ENCODE assay signal across 1 cellular context in genomic region chr11:3037041-3037944, GRCh38.
TF ChIP-seq lines count a peak whose summit lies in the region.

No MANE protein-coding gene starts in this region.

TF ChIP-seq in K562, 482 proteins besides CTCF, POLR2A, EP300 and RAD21 (continued from another document):
- TF ChIP-seq, protein P1, sequence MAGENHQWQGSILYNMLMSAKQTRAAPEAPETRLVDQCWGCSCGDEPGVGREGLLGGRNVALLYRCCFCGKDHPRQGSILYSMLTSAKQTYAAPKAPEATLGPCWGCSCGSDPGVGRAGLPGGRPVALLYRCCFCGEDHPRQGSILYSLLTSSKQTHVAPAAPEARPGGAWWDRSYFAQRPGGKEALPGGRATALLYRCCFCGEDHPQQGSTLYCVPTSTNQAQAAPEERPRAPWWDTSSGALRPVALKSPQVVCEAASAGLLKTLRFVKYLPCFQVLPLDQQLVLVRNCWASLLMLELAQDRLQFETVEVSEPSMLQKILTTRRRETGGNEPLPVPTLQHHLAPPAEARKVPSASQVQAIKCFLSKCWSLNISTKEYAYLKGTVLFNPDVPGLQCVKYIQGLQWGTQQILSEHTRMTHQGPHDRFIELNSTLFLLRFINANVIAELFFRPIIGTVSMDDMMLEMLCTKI (IDR thresholded peaks at IDR 0.05; ENCODE audit: partially characterized antibody) = no peak
- no peak for TF ChIP-seq ETV5 (CRISPR knock-in tag; IDR thresholded peaks at IDR 0.05; ENCODE audit: low read depth)
- no peak for TF ChIP-seq WHSC1 (IDR thresholded peaks at IDR 0.05; ENCODE audit: low read length)
- TF ChIP-seq ZNF511 (CRISPR knock-in tag; IDR thresholded peaks at IDR 0.05) = 0 out of 2 replicates have a peak, but pooled peaks have one; percentile 20
- TF ChIP-seq POLR2G (IDR thresholded peaks at IDR 0.05; ENCODE audit: low read depth, low read length) = peak; percentile 40; the same call in 1 of the 2 replicates
- no peak for TF ChIP-seq PHF21A (IDR thresholded peaks at IDR 0.05; ENCODE audit: borderline replicate concordance, low read depth)
- peak; percentile 80; the same call in 1 of the 2 replicates for TF ChIP-seq XRCC5 (IDR thresholded peaks at IDR 0.05; ENCODE audit: low read depth, low read length)
- TF ChIP-seq ZNF316 (IDR thresholded peaks at IDR 0.05) = peak; percentile 58
- TF ChIP-seq SRF (CRISPR knock-in tag; IDR thresholded peaks at IDR 0.05) = no peak
- TF ChIP-seq, protein P2, sequence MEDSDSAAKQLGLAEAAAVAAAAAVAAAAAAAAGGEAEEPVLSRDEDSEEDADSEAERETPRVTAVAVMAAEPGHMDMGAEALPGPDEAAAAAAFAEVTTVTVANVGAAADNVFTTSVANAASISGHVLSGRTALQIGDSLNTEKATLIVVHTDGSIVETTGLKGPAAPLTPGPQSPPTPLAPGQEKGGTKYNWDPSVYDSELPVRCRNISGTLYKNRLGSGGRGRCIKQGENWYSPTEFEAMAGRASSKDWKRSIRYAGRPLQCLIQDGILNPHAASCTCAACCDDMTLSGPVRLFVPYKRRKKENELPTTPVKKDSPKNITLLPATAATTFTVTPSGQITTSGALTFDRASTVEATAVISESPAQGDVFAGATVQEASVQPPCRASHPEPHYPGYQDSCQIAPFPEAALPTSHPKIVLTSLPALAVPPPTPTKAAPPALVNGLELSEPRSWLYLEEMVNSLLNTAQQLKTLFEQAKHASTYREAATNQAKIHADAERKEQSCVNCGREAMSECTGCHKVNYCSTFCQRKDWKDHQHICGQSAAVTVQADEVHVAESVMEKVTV (CRISPR knock-in tag; IDR thresholded peaks at IDR 0.05) = peak; percentile 49; the same call in 1 of the 2 replicates
- no peak for TF ChIP-seq PHTF2 (CRISPR knock-in tag; IDR thresholded peaks at IDR 0.05)
- 0 out of 2 replicates have a peak, but pooled peaks have one; percentile 45 for TF ChIP-seq RB1 (IDR thresholded peaks at IDR 0.05; ENCODE audit: low read depth)
- 0 out of 2 replicates have a peak, but pooled peaks have one; percentile 9 for TF ChIP-seq JUND (IDR thresholded peaks at IDR 0.05; ENCODE audit: borderline replicate concordance, low read depth, low read length)
- TF ChIP-seq JUND (tag; IDR thresholded peaks at IDR 0.05; ENCODE audit: borderline replicate concordance, low read depth, low read length) = no peak
- TF ChIP-seq, protein P3, sequence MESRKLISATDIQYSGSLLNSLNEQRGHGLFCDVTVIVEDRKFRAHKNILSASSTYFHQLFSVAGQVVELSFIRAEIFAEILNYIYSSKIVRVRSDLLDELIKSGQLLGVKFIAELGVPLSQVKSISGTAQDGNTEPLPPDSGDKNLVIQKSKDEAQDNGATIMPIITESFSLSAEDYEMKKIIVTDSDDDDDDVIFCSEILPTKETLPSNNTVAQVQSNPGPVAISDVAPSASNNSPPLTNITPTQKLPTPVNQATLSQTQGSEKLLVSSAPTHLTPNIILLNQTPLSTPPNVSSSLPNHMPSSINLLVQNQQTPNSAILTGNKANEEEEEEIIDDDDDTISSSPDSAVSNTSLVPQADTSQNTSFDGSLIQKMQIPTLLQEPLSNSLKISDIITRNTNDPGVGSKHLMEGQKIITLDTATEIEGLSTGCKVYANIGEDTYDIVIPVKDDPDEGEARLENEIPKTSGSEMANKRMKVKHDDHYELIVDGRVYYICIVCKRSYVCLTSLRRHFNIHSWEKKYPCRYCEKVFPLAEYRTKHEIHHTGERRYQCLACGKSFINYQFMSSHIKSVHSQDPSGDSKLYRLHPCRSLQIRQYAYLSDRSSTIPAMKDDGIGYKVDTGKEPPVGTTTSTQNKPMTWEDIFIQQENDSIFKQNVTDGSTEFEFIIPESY (CRISPR knock-in tag; IDR thresholded peaks at IDR 0.05) = peak; percentile 96
- TF ChIP-seq SMC3 (conservative IDR thresholded peaks at IDR 0.05; ENCODE audit: insufficient read depth, low read depth, low read length) = peak; percentile 90
- TF ChIP-seq SMARCA4 (IDR thresholded peaks at IDR 0.05) = no peak
- TF ChIP-seq ELF4 (CRISPR knock-in tag; IDR thresholded peaks at IDR 0.05) = no peak
- no peak for TF ChIP-seq ZNF197 (CRISPR knock-in tag; IDR thresholded peaks at IDR 0.05; ENCODE audit: low read depth)
- TF ChIP-seq CREM (IDR thresholded peaks at IDR 0.05; ENCODE audit: low read depth) = peak; percentile 3; the same call in 1 of the 2 replicates
- 0 out of 2 replicates have a peak, but pooled peaks have one; percentile 27 for TF ChIP-seq KLF16 (IDR thresholded peaks at IDR 0.05)
- TF ChIP-seq MAFK (IDR thresholded peaks at IDR 0.05; ENCODE audit: low read length) = 0 out of 2 replicates have a peak, but pooled peaks have one; percentile 4
- TF ChIP-seq C11orf30 (IDR thresholded peaks at IDR 0.05; ENCODE audit: low read depth) = peak; percentile 60
- TF ChIP-seq KLF1 (tag; IDR thresholded peaks at IDR 0.05) = no peak
